8 cellular contexts compared by ENCODE assay signal in genomic region chr5:96934695-96935555, GRCh38. TPM values are rescaled to one million over a fixed set of nuclear protein-coding genes. Genes with fewer than 3 reads are reported as not detected.
A peak's percentile ranks its signal among the peaks of the same experiment; 100 is the strongest.
DNase-seq lines count a peak whose midpoint lies in the region; ATAC-seq and TF ChIP-seq lines count a peak whose summit lies in the region.

No MANE protein-coding gene starts in this region.

- intact Hi-C loops in activated CD4-positive, alpha-beta T cell treated with anti-CD3 and anti-CD28 coated beads, Interleukin-2, amount 10 ng/mL, durations not matched to agents 24 days and 14 days (cut with micrococcal nuclease): loop anchor here (1.0 to 10.0 kb wide), 16 partner anchors 14 to 1380 kb away; partner anchors contain the start of genes ARSK, CAST, ELL2 and ERAP2

- H3K36me3 ChIP-seq in BE2C: no peaks in the 10 kb centered on the region

- H3K4me3 ChIP-seq in BE2C (ENCODE audit: low read depth, low read length) (peak overlapping the region; percentile 83), coronary artery (peak overlapping the region; percentile 98)

- no peaks in the 10 kb centered on the region for H3K9me3 ChIP-seq in BE2C

- H3K4me3 Mint-ChIP-seq in activated CD4-positive, alpha-beta T cell treated with anti-CD3 and anti-CD28 coated beads, Interleukin-2, amount 10 ng/mL, durations not matched to agents 24 days and 14 days: peak overlapping the region; percentile 81

- peaks cover 54% of the 10 kb centered on the region for H3K4me1 Mint-ChIP-seq in activated CD4-positive, alpha-beta T cell treated with anti-CD3 and anti-CD28 coated beads, Interleukin-2, amount 10 ng/mL, durations not matched to agents 24 days and 14 days

- H3K27me3 ChIP-seq in BE2C: no peaks in the 10 kb centered on the region

- DNase-seq in BE2C (peak; percentile 95), NCI-H524 treated with DMSO at 0.1 percent for 48 hours (lab: John Stamatoyannopoulos, UW) (peak; percentile 84), coronary artery (ENCODE audit: low spot score) (peak; percentile 94), left kidney (ENCODE audit: low read depth, low spot score) (peak; percentile 97)
- peak; percentile 99 for DNase-seq in activated CD4-positive, alpha-beta T cell treated with anti-CD3 and anti-CD28 coated beads, Interleukin-2, amount 10 ng/mL, durations not matched to agents 24 days and 14 days
- DNase-seq in stimulated activated CD4-positive, alpha-beta T cell treated with anti-CD3 and anti-CD28 coated beads, Interleukin-1b, Interleukin-23, amount 100 ng/mL, for 48 hours: peak; percentile 93

- ATAC-seq in GM19324 (IDR thresholded peaks at IDR 0.05; ENCODE audit: low FRiP score, unreplicated experiment): peak; percentile 70
- ATAC-seq in HG03460 (IDR thresholded peaks at IDR 0.05; ENCODE audit: unreplicated experiment): peak; percentile 59

- H3K4me1 ChIP-seq in BE2C: peaks cover 9% of the 10 kb centered on the region; the same call in 1 of the 2 replicates

- peak overlapping the region; percentile 98 to 99 for H3K27ac ChIP-seq in coronary artery

- H3K27me3 Mint-ChIP-seq in activated CD4-positive, alpha-beta T cell treated with anti-CD3 and anti-CD28 coated beads, Interleukin-2, amount 10 ng/mL, durations not matched to agents 24 days and 14 days: no peaks in the 10 kb centered on the region

- H3K9me3 Mint-ChIP-seq in activated CD4-positive, alpha-beta T cell treated with anti-CD3 and anti-CD28 coated beads, Interleukin-2, amount 10 ng/mL, durations not matched to agents 24 days and 14 days: no peaks in the 10 kb centered on the region

- peak overlapping the region; percentile 94 for H3K27ac Mint-ChIP-seq in activated CD4-positive, alpha-beta T cell treated with anti-CD3 and anti-CD28 coated beads, Interleukin-2, amount 10 ng/mL, durations not matched to agents 24 days and 14 days

- H3K36me3 Mint-ChIP-seq in activated CD4-positive, alpha-beta T cell treated with anti-CD3 and anti-CD28 coated beads, Interleukin-2, amount 10 ng/mL, durations not matched to agents 24 days and 14 days (ENCODE audit: low read depth): peaks cover 12% of the 10 kb centered on the region

- TF ChIP-seq CTCF in BE2C (IDR thresholded peaks at IDR 0.05; ENCODE audit: low read depth, low read length): no peak
- no peak for TF ChIP-seq CTCF in coronary artery (IDR thresholded peaks at IDR 0.05)

RNA-seq across cellular contexts. Expression of gene LNPEP, which starts 1.0 kb away (rescaled TPM):
- polyA plus RNA-seq in BE2C (2012; ENCODE audit: insufficient read depth, insufficient read length, low read depth): 4.8 TPM
- total RNA-seq in activated CD4-positive, alpha-beta T cell treated with anti-CD3 and anti-CD28 coated beads, Interleukin-2, amount 10 ng/mL, durations not matched to agents 24 days and 14 days: 38.2 and 39.4 TPM in 2 replicates

RNA-seq across cellular contexts. Expression of gene ERAP2, which starts 58.6 kb away (rescaled TPM):
- polyA plus RNA-seq in BE2C (2012; ENCODE audit: insufficient read depth, insufficient read length, low read depth): 0.80 TPM
- 48.9 and 51.3 TPM in 2 replicates for total RNA-seq in activated CD4-positive, alpha-beta T cell treated with anti-CD3 and anti-CD28 coated beads, Interleukin-2, amount 10 ng/mL, durations not matched to agents 24 days and 14 days

Comparison
In these comparisons a context has a peak if more than half of its experiments do, and no peak if none do; other contexts are left out.
1. Peak in every context shown above with its lines: DNase-seq, ATAC-seq, H3K4me3 ChIP-seq and H3K27ac ChIP-seq.